ENCODE assay signal across 8 cellular contexts in the genomic region with DNA sequence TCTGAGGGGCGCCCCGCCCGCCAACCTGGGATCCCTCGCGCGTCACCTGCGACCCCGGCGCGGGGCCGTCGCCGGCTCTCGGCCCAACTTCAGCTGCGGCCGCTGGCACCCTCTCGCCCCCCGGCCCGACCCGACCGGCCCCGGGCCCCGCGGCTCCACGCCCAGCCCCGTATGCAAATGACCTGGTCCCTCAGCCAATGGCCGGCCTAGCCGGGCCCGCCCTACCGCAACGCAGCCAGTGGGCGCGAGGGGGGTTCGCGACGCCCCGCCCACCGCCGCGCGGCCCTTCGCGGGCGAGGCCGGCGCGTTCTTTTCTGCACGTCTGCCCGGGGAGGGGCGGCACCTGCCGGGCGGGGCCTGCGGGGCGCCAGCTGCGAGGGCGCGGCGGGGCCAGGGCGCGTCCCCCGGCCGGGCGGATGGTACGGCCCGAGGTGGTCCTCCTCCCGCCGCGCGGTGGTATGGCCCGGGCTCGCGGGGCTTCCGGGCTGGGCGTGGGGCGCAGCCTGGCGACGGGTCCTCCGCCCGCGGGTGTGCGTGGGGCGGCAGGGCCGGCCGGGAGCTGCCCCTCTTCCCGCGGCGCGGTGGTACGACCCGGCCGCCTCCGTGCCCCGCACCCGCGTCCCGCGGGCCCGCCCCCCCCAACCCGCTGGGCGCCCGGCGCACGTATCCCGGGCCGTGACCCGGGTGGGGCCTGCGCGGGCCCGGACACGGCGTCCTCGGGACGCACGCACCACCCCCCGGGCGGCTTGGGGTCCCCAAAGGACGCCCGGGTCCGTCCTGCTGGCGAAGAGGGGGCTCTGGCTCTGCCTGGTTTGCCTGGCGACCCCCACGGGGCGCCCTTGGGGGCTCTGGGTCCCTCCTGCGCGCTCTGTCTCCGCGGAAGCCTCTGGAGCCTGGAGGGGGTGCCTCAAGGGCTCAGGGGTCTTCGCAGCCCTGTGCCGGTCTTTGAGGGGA.
DNase-seq lines count a peak whose midpoint lies in the region; ATAC-seq lines count a peak whose summit lies in the region.

No MANE protein-coding gene starts in this region.

- ATAC-seq in GM19043 (IDR thresholded peaks at IDR 0.05; ENCODE audit: low read depth, unreplicated experiment) (peak; percentile 78), HG03342 (IDR thresholded peaks at IDR 0.05; ENCODE audit: unreplicated experiment) (peak; percentile 90)

- peak; percentile 98 for DNase-seq in AG20443 (ENCODE audit: low spot score)
- DNase-seq in NCI-H345 treated with DMSO at 0.1 percent for 48 hours (lab: John Stamatoyannopoulos, UW; ENCODE audit: unreplicated experiment) = peak; percentile 92
- DNase-seq in activated CD4-positive, CD25-positive, alpha-beta regulatory T cell treated with anti-CD3 and anti-CD28 coated beads, Interleukin-2, amount 50 U/mL, for 16 hours (ENCODE audit: low read depth, low spot score) = peak; percentile 85
- DNase-seq in cerebellar cortex (ENCODE audit: low spot score) = peak; percentile 84
- DNase-seq in kidney glomerular epithelial cell (lab: John Stamatoyannopoulos, UW) = peak; percentile 92
- peak; percentile 86 to 95 for DNase-seq in stimulated activated CD4-positive, alpha-beta T cell treated with anti-CD3 and anti-CD28 coated beads, Interleukin-15, amount 100 ng/mL, for 48 hours (ENCODE audit: low read depth in 2 of 2)

Comparison
In these comparisons a context has a peak if more than half of its experiments do, and no peak if none do; other contexts are left out.
1. Peak in every context shown above with its lines: DNase-seq and ATAC-seq.